In the genomic region with DNA sequence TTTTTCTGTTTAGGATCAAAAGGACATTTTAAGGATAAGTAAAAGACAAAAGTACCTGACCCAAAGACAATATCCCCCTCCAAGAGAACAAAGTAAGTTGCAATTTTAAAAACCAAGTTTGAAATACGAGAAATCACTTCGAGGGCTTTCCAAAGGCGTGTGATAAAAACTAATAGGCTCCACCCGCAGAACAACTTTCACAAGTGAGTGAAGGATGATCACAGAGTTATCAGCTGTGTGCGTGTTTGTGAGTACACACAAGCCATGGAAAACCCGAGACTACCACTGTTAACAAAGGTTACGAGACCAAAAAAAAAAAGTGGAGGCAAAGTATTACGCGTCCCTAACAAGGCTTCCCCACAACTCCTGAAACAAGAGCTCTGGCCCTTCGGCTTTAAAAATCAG, we compare ENCODE assay signal across 8 cellular contexts. TPM values are rescaled to one million over a fixed set of nuclear protein-coding genes. Genes with fewer than 3 reads are reported as not detected.
A peak's percentile ranks its signal among the peaks of the same experiment; 100 is the strongest.
DNase-seq lines count a peak whose midpoint lies in the region; ATAC-seq and TF ChIP-seq lines count a peak whose summit lies in the region.

No MANE protein-coding gene starts in this region.

- H3K27ac ChIP-seq in KOPT-K1 (ENCODE audit: low read depth, low read length, poor library complexity, severe bottlenecking) = peak overlapping the region; percentile 92
- H3K27ac ChIP-seq in brain microvascular endothelial cell = peak overlapping the region; percentile 78
- peak overlapping the region; percentile 82 for H3K27ac ChIP-seq in temporal lobe (ENCODE audit: low read depth, low read length)

- H3K27me3 ChIP-seq in brain microvascular endothelial cell (replicated peaks) = no peaks in the 10 kb centered on the region

- in situ Hi-C loops in brain microvascular endothelial cell (cut with HindIII; ENCODE audit: low pct_ligation_motif_present, low sequenced_read_pairs) = no loop called here

- H3K4me3 ChIP-seq in GM08714 (ENCODE audit: low read length) (peak overlapping the region; percentile 95), brain microvascular endothelial cell (ENCODE audit: low read depth, low read length) (peak overlapping the region; percentile 86)

- DNase-seq in brain microvascular endothelial cell (peak; percentile 22), left lobe of liver (ENCODE audit: low spot score) (no peak), occipital lobe (lab: John Stamatoyannopoulos, UW) (no peak), cerebellar nuclear complex (lab: John Stamatoyannopoulos, UW) (no peak), OCI-M2 (lab: John Stamatoyannopoulos, UW; ENCODE audit: unreplicated experiment) (no peak)

- peak; percentile 21 for ATAC-seq in left lobe of liver

- no peak for TF ChIP-seq CTCF in brain microvascular endothelial cell (IDR thresholded peaks at IDR 0.05; ENCODE audit: low read depth, low read length, missing control alignments)

- no peaks in the 10 kb centered on the region for H3K9me3 ChIP-seq in KOPT-K1 (ENCODE audit: insufficient read depth, low read length, poor library complexity, severe bottlenecking)

- H3K36me3 ChIP-seq in KOPT-K1 (ENCODE audit: insufficient read depth, low read length) (no peaks in the 10 kb centered on the region), brain microvascular endothelial cell (replicated peaks) (no peaks in the 10 kb centered on the region)

RNA-seq across cellular contexts. Expression of a gene that starts 0.8 kb away (rescaled TPM):
- 30.2 TPM for total RNA-seq in left lobe of liver
- 42.5 TPM for total RNA-seq in temporal lobe
- total RNA-seq in occipital lobe = 70.8 TPM
